In genomic region chr2:80246449-80247025, GRCh38 we compare ENCODE assay signal across 23 cellular contexts. TPM values are rescaled to one million over a fixed set of nuclear protein-coding genes. Genes with fewer than 3 reads are reported as not detected.
"Had no signal": no experiment of that assay in that cellular context is flagged by ENCODE, and none has a peak within 500 bp of the region (broad histone marks: within the 10 kb centered on the region; RNA-seq: fewer than 3 reads in every experiment).

No MANE protein-coding gene starts in this region.

- FAIRE-seq: pancreas had no signal

- ATAC-seq: pancreas; sciatic nerve; stimulated activated naive B cell treated with anti-CD40 and anti-IgM and Interleukin-4, amounts not matched to agents 10 μg/mL and 1 μg/mL and 100 μg/mL, for 72 hours had no signal

- DNase-seq: colonic mucosa; dermis blood vessel endothelial cell; esophagus squamous epithelium; foreskin fibroblast; mesendoderm; naive B cell; occipital lobe; pancreas; spleen; stimulated activated CD4-positive, alpha-beta T cell treated with anti-CD3 and anti-CD28 coated beads, Interleukin-15, amount 100 ng/mL, for 24 hours; stimulated activated CD4-positive, alpha-beta T cell treated with anti-CD3 and anti-CD28 coated beads, Interleukin-1b, Interleukin-23, amount 100 ng/mL, for 48 hours; stimulated activated CD4-positive, alpha-beta T cell treated with anti-CD3 and anti-CD28 coated beads, Interleukin-4, amount 100 ng/mL, for 4 hours; stimulated activated naive B cell treated with anti-CD40 and anti-IgM and Interleukin-4, amounts not matched to agents 10 μg/mL and 1 μg/mL and 100 μg/mL, for 72 hours; stomach; substantia nigra; transverse colon had no signal

- H3K36me3 ChIP-seq: colonic mucosa, esophagus squamous epithelium, pancreas, prostate gland, spleen, stomach, thoracic aorta, transverse colon had no signal

- H3K27me3 ChIP-seq: colonic mucosa, esophagus squamous epithelium, pancreas, spleen, stomach, transverse colon had no signal

- H3K27ac ChIP-seq: colonic mucosa, esophagus squamous epithelium, pancreas, prostate gland, spleen, stomach, thoracic aorta, transverse colon had no signal

- H3K4me3 ChIP-seq: colonic mucosa, esophagus squamous epithelium, pancreas, prostate gland, spleen, stomach, thoracic aorta, transverse colon had no signal

- H3K9me3 ChIP-seq: colonic mucosa, esophagus squamous epithelium, pancreas, prostate gland, spleen, stomach, thoracic aorta, transverse colon had no signal

- H3K4me1 ChIP-seq: colonic mucosa, esophagus squamous epithelium, pancreas, prostate gland, spleen, stomach, transverse colon had no signal

RNA-seq across cellular contexts. Expression of gene LRRTM1, which starts 58.0 kb away (rescaled TPM):
- total RNA-seq: dermis blood vessel endothelial cell, liver, lung microvascular endothelial cell, renal cortical epithelial cell, spleen, thoracic aorta, ureter had no signal
